30 cellular contexts compared by ENCODE assay signal in the genomic region with DNA sequence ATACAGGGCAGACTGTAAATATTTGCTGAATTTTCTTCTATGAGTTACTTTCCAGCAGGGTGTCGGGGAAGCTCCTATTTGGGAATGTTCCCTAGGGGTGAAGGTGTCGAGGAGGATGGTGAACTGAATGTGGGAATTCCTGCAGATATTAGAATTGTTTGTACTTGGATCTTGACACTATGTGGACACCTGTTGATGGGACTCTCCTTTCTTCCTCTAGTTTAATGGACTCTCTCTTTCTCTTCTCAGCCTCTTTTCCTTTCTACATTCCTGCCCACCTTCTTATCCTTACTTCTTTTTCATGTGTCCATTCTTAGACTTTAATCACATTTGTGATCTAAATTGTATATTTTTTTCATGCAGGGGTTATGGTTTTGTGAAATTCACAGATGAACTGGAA. TPM values are rescaled to one million over a fixed set of nuclear protein-coding genes. Genes with fewer than 3 reads are reported as not detected.
"Had no signal": no experiment of that assay in that cellular context is flagged by ENCODE, and none has a peak within 500 bp of the region (broad histone marks: within the 10 kb centered on the region; RNA-seq: fewer than 3 reads in every experiment).

No MANE protein-coding gene starts in this region.

- H3K4me3 ChIP-seq: coronary artery, dorsolateral prefrontal cortex had no signal

- ATAC-seq: activated CD4-positive, alpha-beta T cell treated with anti-CD3 and anti-CD28 coated beads for 36 hours; activated CD8-positive, alpha-beta T cell treated with anti-CD3 and anti-CD28 coated beads for 36 hours; activated naive CD4-positive, alpha-beta T cell treated with anti-CD3 and anti-CD28 coated beads, Interleukin-2, amount 50 U/mL, for 72 hours; activated T-cell treated with anti-CD3 and anti-CD28 coated beads, Interleukin-2, amount 50 U/mL, for 72 hours; esophagus mucosa; T-helper 17 cell had no signal

- H3K4me3 Mint-ChIP-seq: activated CD4-positive, alpha-beta T cell treated with anti-CD3 and anti-CD28 coated beads for 36 hours; activated CD4-positive, alpha-beta T cell treated with anti-CD3 and anti-CD28 coated beads, Interleukin-2, amount 10 ng/mL, durations not matched to agents 24 days and 14 days; activated CD8-positive, alpha-beta T cell treated with anti-CD3 and anti-CD28 coated beads for 36 hours; activated naive CD4-positive, alpha-beta T cell treated with anti-CD3 and anti-CD28 coated beads, Interleukin-2, amount 10 ng/mL, durations not matched to agents 7 days and 5 days; activated naive CD8-positive, alpha-beta T cell treated with anti-CD3 and anti-CD28 coated beads, Interleukin-2, amount 10 ng/mL, durations not matched to agents 7 days and 5 days; activated T-cell treated with anti-CD3 and anti-CD28 coated beads, Interleukin-2, amount 50 U/mL, for 72 hours; central memory CD8-positive, alpha-beta T cell; dendritic cell treated with granulocyte-macrophage colony-stimulating factor and Interleukin-4, amounts not matched to agents 40 ng/mL and 50 ng/mL, for 4 days; endodermal cell; T-helper 17 cell; T-helper 2 cell treated with Interferon-gamma antibody and Interleukin-4, amounts not matched to agents 5 μg/mL and 100 μg/mL, for 36 hours had no signal

- DNase-seq: activated CD4-positive, alpha-beta T cell treated with anti-CD3 and anti-CD28 coated beads for 36 hours; activated CD4-positive, alpha-beta T cell treated with anti-CD3 and anti-CD28 coated beads, Interleukin-2, amount 10 ng/mL, durations not matched to agents 24 days and 14 days; activated CD4-positive, alpha-beta T cell treated with anti-CD3 and anti-CD28 coated beads, Interleukin-2, amount 50 U/mL, for 4 hours; activated CD4-positive, CD25-positive, alpha-beta regulatory T cell; activated CD4-positive, CD25-positive, alpha-beta regulatory T cell treated with anti-CD3 and anti-CD28 coated beads, Interleukin-2, amount 50 U/mL, for 72 hours; activated CD8-positive, alpha-beta memory T cell treated with anti-CD3 and anti-CD28 coated beads for 24 hours; activated CD8-positive, alpha-beta T cell treated with anti-CD3 and anti-CD28 coated beads for 36 hours; activated gamma-delta T cell; activated naive CD4-positive, alpha-beta T cell; activated naive CD4-positive, alpha-beta T cell treated with anti-CD3 and anti-CD28 coated beads, Interleukin-2, amount 10 ng/mL, durations not matched to agents 7 days and 5 days; activated naive CD8-positive, alpha-beta T cell treated with anti-CD3 and anti-CD28 coated beads, Interleukin-2, amount 10 ng/mL, durations not matched to agents 7 days and 5 days; activated T-cell treated with anti-CD3 and anti-CD28 coated beads, Interleukin-2, amount 50 U/mL, for 72 hours; amniotic stem cell; anterior cingulate cortex; brain microvascular endothelial cell; dorsolateral prefrontal cortex; effector memory CD4-positive, alpha-beta T cell; endodermal cell; foreskin fibroblast; head of caudate nucleus; T-helper 1 cell; T-helper 17 cell; T1000 had no signal

- H3K27ac ChIP-seq: brain microvascular endothelial cell, coronary artery, dorsolateral prefrontal cortex had no signal

- H3K27me3 Mint-ChIP-seq: activated CD4-positive, alpha-beta T cell treated with anti-CD3 and anti-CD28 coated beads for 36 hours; activated CD4-positive, alpha-beta T cell treated with anti-CD3 and anti-CD28 coated beads, Interleukin-2, amount 10 ng/mL, durations not matched to agents 24 days and 14 days; activated CD8-positive, alpha-beta T cell treated with anti-CD3 and anti-CD28 coated beads for 36 hours; activated naive CD4-positive, alpha-beta T cell treated with anti-CD3 and anti-CD28 coated beads, Interleukin-2, amount 10 ng/mL, durations not matched to agents 7 days and 5 days; activated naive CD8-positive, alpha-beta T cell treated with anti-CD3 and anti-CD28 coated beads, Interleukin-2, amount 10 ng/mL, durations not matched to agents 7 days and 5 days; central memory CD8-positive, alpha-beta T cell; dendritic cell treated with granulocyte-macrophage colony-stimulating factor and Interleukin-4, amounts not matched to agents 40 ng/mL and 50 ng/mL, for 4 days; T-helper 17 cell had no signal

- H3K27me3 ChIP-seq: brain microvascular endothelial cell, dorsolateral prefrontal cortex had no signal

- H3K9me3 Mint-ChIP-seq: activated CD4-positive, alpha-beta T cell treated with anti-CD3 and anti-CD28 coated beads, Interleukin-2, amount 10 ng/mL, durations not matched to agents 24 days and 14 days; activated CD8-positive, alpha-beta T cell treated with anti-CD3 and anti-CD28 coated beads for 36 hours; activated naive CD4-positive, alpha-beta T cell treated with anti-CD3 and anti-CD28 coated beads, Interleukin-2, amount 10 ng/mL, durations not matched to agents 7 days and 5 days; activated naive CD4-positive, alpha-beta T cell treated with anti-CD3 and anti-CD28 coated beads, Interleukin-2, amount 50 U/mL, for 72 hours; activated naive CD8-positive, alpha-beta T cell treated with anti-CD3 and anti-CD28 coated beads, Interleukin-2, amount 10 ng/mL, durations not matched to agents 7 days and 5 days; activated T-cell treated with anti-CD3 and anti-CD28 coated beads, Interleukin-2, amount 50 U/mL, for 72 hours; central memory CD8-positive, alpha-beta T cell; dendritic cell treated with granulocyte-macrophage colony-stimulating factor and Interleukin-4, amounts not matched to agents 40 ng/mL and 50 ng/mL, for 4 days; T-helper 2 cell treated with Interferon-gamma antibody and Interleukin-4, amounts not matched to agents 5 μg/mL and 100 μg/mL, for 36 hours had no signal

- H3K4me1 Mint-ChIP-seq: activated CD4-positive, alpha-beta T cell treated with anti-CD3 and anti-CD28 coated beads for 36 hours; activated CD4-positive, alpha-beta T cell treated with anti-CD3 and anti-CD28 coated beads, Interleukin-2, amount 10 ng/mL, durations not matched to agents 24 days and 14 days; activated naive CD4-positive, alpha-beta T cell treated with anti-CD3 and anti-CD28 coated beads, Interleukin-2, amount 10 ng/mL, durations not matched to agents 7 days and 5 days; central memory CD8-positive, alpha-beta T cell; endodermal cell had no signal

- H3K27ac Mint-ChIP-seq: activated CD4-positive, alpha-beta T cell treated with anti-CD3 and anti-CD28 coated beads for 36 hours; activated CD4-positive, alpha-beta T cell treated with anti-CD3 and anti-CD28 coated beads, Interleukin-2, amount 10 ng/mL, durations not matched to agents 24 days and 14 days; activated CD8-positive, alpha-beta T cell treated with anti-CD3 and anti-CD28 coated beads for 36 hours; activated naive CD4-positive, alpha-beta T cell treated with anti-CD3 and anti-CD28 coated beads, Interleukin-2, amount 10 ng/mL, durations not matched to agents 7 days and 5 days; activated naive CD4-positive, alpha-beta T cell treated with anti-CD3 and anti-CD28 coated beads, Interleukin-2, amount 50 U/mL, for 72 hours; activated naive CD8-positive, alpha-beta T cell treated with anti-CD3 and anti-CD28 coated beads, Interleukin-2, amount 10 ng/mL, durations not matched to agents 7 days and 5 days; activated T-cell treated with anti-CD3 and anti-CD28 coated beads, Interleukin-2, amount 50 U/mL, for 72 hours; dendritic cell treated with granulocyte-macrophage colony-stimulating factor and Interleukin-4, amounts not matched to agents 40 ng/mL and 50 ng/mL, for 4 days; endodermal cell; T-helper 2 cell treated with Interferon-gamma antibody and Interleukin-4, amounts not matched to agents 5 μg/mL and 100 μg/mL, for 36 hours had no signal

RNA-seq across cellular contexts. Expression of a gene that starts 25.1 kb away (rescaled TPM):
- total RNA-seq: activated CD4-positive, alpha-beta T cell treated with anti-CD3 and anti-CD28 coated beads, Interleukin-2, amount 10 ng/mL, durations not matched to agents 24 days and 14 days; activated CD8-positive, alpha-beta T cell treated with anti-CD3 and anti-CD28 coated beads for 36 hours; bronchial epithelial cell; T-helper 17 cell had no signal
